Comparison of ENCODE assay signal across 1 cellular context in genomic region chr2:63588385-63589147, GRCh38.
TF ChIP-seq lines count a peak whose summit lies in the region.

TSS of gene MDH1 (plus strand) at chr2:63588963. CDS start at chr2:63589044, 81 bp downstream.
TSS of gene WDPCP (minus strand) at chr2:63588477. CDS start at chr2:63588271, 206 bp downstream.

TF ChIP-seq in SK-N-SH treated with all-trans-retinoic acid at 6 μM for 48 hours, 23 proteins besides CTCF, POLR2A, EP300 and RAD21 (continued from another document):
- peak; percentile 61; the same call in 1 of the 2 replicates for TF ChIP-seq POU6F1 (CRISPR knock-in tag; IDR thresholded peaks at IDR 0.05; ENCODE audit: borderline replicate concordance, low read depth)
TF ChIP-seq in SK-N-SH treated with all-trans-retinoic acid at 6 μM for 48 hours: peak in this region for 9.
